ENCODE assay signal across 23 cellular contexts in genomic region chr4:188603646-188604045, GRCh38.
"Had no signal": no experiment of that assay in that cellular context is flagged by ENCODE, and none has a peak within 500 bp of the region (broad histone marks: within the 10 kb centered on the region; RNA-seq: fewer than 3 reads in every experiment).

No MANE protein-coding gene starts in this region.

- H3K27ac ChIP-seq: body of pancreas, gastrocnemius medialis, heart right ventricle, spleen, thoracic aorta, vagina had no signal

- H3K27me3 Mint-ChIP-seq: dendritic cell treated with granulocyte-macrophage colony-stimulating factor and Interleukin-4, amounts not matched to agents 40 ng/mL and 50 ng/mL, for 4 days; naive B cell; T-helper 17 cell had no signal

- H3K27me3 ChIP-seq: body of pancreas, gastrocnemius medialis, spleen, vagina had no signal

- H3K4me3 ChIP-seq: body of pancreas, gastrocnemius medialis, heart right ventricle, lung, spleen, thoracic aorta, vagina had no signal

- H3K9me3 Mint-ChIP-seq: type B pancreatic cell had no signal

- DNase-seq: activated CD4-positive, alpha-beta T cell treated with anti-CD3 and anti-CD28 coated beads for 4 hours; activated CD4-positive, alpha-beta T cell treated with anti-CD3 and anti-CD28 coated beads, Interleukin-2, amount 50 U/mL, for 48 hours; activated CD4-positive, CD25-positive, alpha-beta regulatory T cell; activated effector memory CD4-positive, alpha-beta T cell treated with Interleukin-2 at 50 U/mL for 16 hours; activated naive CD4-positive, alpha-beta T cell treated with anti-CD3 and anti-CD28 coated beads for 36 hours; activated T-cell treated with anti-CD3 and anti-CD28 coated beads, Interleukin-2, amount 50 U/mL, for 48 hours; amygdala; body of pancreas; effector CD8-positive, alpha-beta T cell; gastrocnemius medialis; heart right ventricle; naive B cell; retina; spleen; stimulated activated CD4-positive, alpha-beta T cell treated with anti-CD3 and anti-CD28 coated beads, Interleukin-4, amount 100 ng/mL, for 1 hour; stimulated activated naive CD4-positive, alpha-beta T cell; T-helper 17 cell had no signal

- H3K27ac Mint-ChIP-seq: activated naive CD4-positive, alpha-beta T cell treated with anti-CD3 and anti-CD28 coated beads for 36 hours; dendritic cell treated with granulocyte-macrophage colony-stimulating factor and Interleukin-4, amounts not matched to agents 40 ng/mL and 50 ng/mL, for 4 days; naive B cell; T-helper 17 cell; type B pancreatic cell had no signal

- H3K36me3 ChIP-seq: gastrocnemius medialis, heart right ventricle, spleen, thoracic aorta, vagina had no signal

- H3K36me3 Mint-ChIP-seq: naive B cell, type B pancreatic cell had no signal

- H3K4me3 Mint-ChIP-seq: activated naive CD4-positive, alpha-beta T cell treated with anti-CD3 and anti-CD28 coated beads for 36 hours; dendritic cell treated with granulocyte-macrophage colony-stimulating factor and Interleukin-4, amounts not matched to agents 40 ng/mL and 50 ng/mL, for 4 days; neural crest cell; T-helper 17 cell; type B pancreatic cell had no signal

- H3K4me1 Mint-ChIP-seq: naive B cell, neural crest cell, T-helper 17 cell had no signal
